13 cellular contexts compared by ENCODE assay signal in the genomic region with DNA sequence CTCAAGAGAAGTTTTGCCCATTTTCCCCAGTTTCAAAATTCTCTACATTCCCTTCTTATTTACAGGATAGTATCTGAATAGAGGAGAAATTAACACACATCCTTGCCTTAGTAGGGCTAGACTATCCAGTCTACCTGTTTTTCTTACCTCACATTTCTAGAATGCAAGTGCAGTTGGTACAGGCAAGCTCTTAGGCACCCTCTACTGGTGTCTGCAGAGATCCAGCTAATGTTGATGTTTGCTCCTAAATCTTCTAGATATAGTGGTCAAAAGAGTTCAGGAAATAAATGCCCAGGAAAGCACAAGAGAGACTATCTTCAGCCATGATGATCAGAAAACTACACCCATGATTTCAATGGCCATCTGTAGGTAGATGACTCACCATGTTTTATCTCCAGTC.
A peak's percentile ranks its signal among the peaks of the same experiment; 100 is the strongest.
DNase-seq lines count a peak whose midpoint lies in the region; ATAC-seq and TF ChIP-seq lines count a peak whose summit lies in the region.
"Had no signal": no experiment of that assay in that cellular context is flagged by ENCODE, and none has a peak within 500 bp of the region (broad histone marks: within the 10 kb centered on the region; RNA-seq: fewer than 3 reads in every experiment).

No MANE protein-coding gene starts in this region.

- TF ChIP-seq CTCF in MCF 10A (IDR thresholded peaks at IDR 0.05; ENCODE audit: unreplicated experiment) (peak; percentile 57), breast epithelium (IDR thresholded peaks at IDR 0.05) (no peak), OCI-LY3 (IDR thresholded peaks at IDR 0.05; ENCODE audit: low read depth, low read length) (peak; percentile 51), epithelial cell of proximal tubule (conservative IDR thresholded peaks at IDR 0.05; ENCODE audit: low read depth, low read length) (peak; percentile 71), upper lobe of right lung (IDR thresholded peaks at IDR 0.05) (peak; percentile 19), nephron progenitor cell (IDR thresholded peaks at IDR 0.05) (no peak), transverse colon (IDR thresholded peaks at IDR 0.05) (no peak)

- no peaks in the 10 kb centered on the region for H3K9me3 ChIP-seq in breast epithelium
- no peaks in the 10 kb centered on the region for H3K9me3 ChIP-seq in OCI-LY3 (ENCODE audit: insufficient read depth, low read length)
- H3K9me3 ChIP-seq in upper lobe of right lung = no peaks in the 10 kb centered on the region
- H3K9me3 ChIP-seq in transverse colon = no peaks in the 10 kb centered on the region

- H3K27me3 Mint-ChIP-seq in MCF 10A (ENCODE audit: insufficient read depth, unreplicated experiment) = no peaks in the 10 kb centered on the region
- no peaks in the 10 kb centered on the region for H3K27me3 Mint-ChIP-seq in nephron progenitor cell (ENCODE audit: low read depth, poor library complexity)

- no peak for TF ChIP-seq EP300 in transverse colon (IDR thresholded peaks at IDR 0.05; ENCODE audit: low read depth)

- H3K27ac Mint-ChIP-seq in MCF 10A (ENCODE audit: low read depth, unreplicated experiment) = no peak overlapping the region
- no peak overlapping the region for H3K27ac Mint-ChIP-seq in nephron progenitor cell
- H3K27ac Mint-ChIP-seq: activated T-cell treated with anti-CD3 and anti-CD28 coated beads, Interleukin-2, amount 50 U/mL, for 72 hours; mesothelial cell of epicardium had no signal

- BruUV-seq in MCF 10A (replicated peaks; lab: Mats Ljungman, UMichigan) = no TSS peak

- H3K27ac ChIP-seq in breast epithelium = no peak overlapping the region
- no peak overlapping the region for H3K27ac ChIP-seq in OCI-LY3 (ENCODE audit: low read length)
- H3K27ac ChIP-seq in upper lobe of right lung = no peak overlapping the region
- no peak overlapping the region for H3K27ac ChIP-seq in transverse colon

- TF ChIP-seq POLR2A in breast epithelium (IDR thresholded peaks at IDR 0.05) (no peak), transverse colon (IDR thresholded peaks at IDR 0.05) (no peak)

- CTCF ChIA-PET in MCF 10A (lab: Yijun Ruan, JAX) = interaction anchor here (0.5 to 3.6 kb wide), 7 partner anchors 11 to 698 kb away, joined by 3 to 10 read pairs (median 4); no protein-coding TSS in a partner anchor

- no peak for ATAC-seq in upper lobe of right lung
- ATAC-seq: activated T-cell treated with anti-CD3 and anti-CD28 coated beads, Interleukin-2, amount 50 U/mL, for 72 hours had no signal

- H3K79me2 ChIP-seq in OCI-LY3 (ENCODE audit: low read length) = no peaks in the 10 kb centered on the region

- H3K4me1 Mint-ChIP-seq in MCF 10A (ENCODE audit: insufficient read depth, unreplicated experiment) = no peaks in the 10 kb centered on the region
- no peaks in the 10 kb centered on the region for H3K4me1 Mint-ChIP-seq in nephron progenitor cell
- H3K4me1 Mint-ChIP-seq: mesothelial cell of epicardium had no signal

- H3K4me2 ChIP-seq in OCI-LY3 (ENCODE audit: low read length) = no peak overlapping the region

- H4K20me1 ChIP-seq in OCI-LY3 (ENCODE audit: insufficient read depth, low read length) = no peaks in the 10 kb centered on the region

- no peak overlapping the region for H3K4me3 ChIP-seq in breast epithelium
- H3K4me3 ChIP-seq in OCI-LY3 (ENCODE audit: low read length) = no peak overlapping the region
- H3K4me3 ChIP-seq in epithelial cell of proximal tubule (ENCODE audit: low read depth, low read length) = no peak overlapping the region
- no peak overlapping the region for H3K4me3 ChIP-seq in upper lobe of right lung
- H3K4me3 ChIP-seq in transverse colon = no peak overlapping the region

- no peak overlapping the region for H3K4me3 Mint-ChIP-seq in MCF 10A (ENCODE audit: unreplicated experiment)
- H3K4me3 Mint-ChIP-seq in nephron progenitor cell = no peak overlapping the region
- H3K4me3 Mint-ChIP-seq: activated T-cell treated with anti-CD3 and anti-CD28 coated beads, Interleukin-2, amount 50 U/mL, for 72 hours; mesothelial cell of epicardium had no signal

- H3K9ac ChIP-seq in OCI-LY3 (ENCODE audit: low read length) = no peak overlapping the region

- H3K36me3 Mint-ChIP-seq in MCF 10A (ENCODE audit: insufficient read depth, unreplicated experiment) (no peaks in the 10 kb centered on the region), nephron progenitor cell (ENCODE audit: low read depth) (no peaks in the 10 kb centered on the region)
- H3K36me3 Mint-ChIP-seq: mesothelial cell of epicardium had no signal

- POLR2A ChIA-PET in MCF 10A (lab: Yijun Ruan, JAX) = interaction anchor here (0.7 to 1.0 kb wide), 3 partner anchors 8 to 858 kb away, joined by 3 to 6 read pairs (median 4); no protein-coding TSS in a partner anchor

- H3K36me3 ChIP-seq in breast epithelium = no peaks in the 10 kb centered on the region
- no peaks in the 10 kb centered on the region for H3K36me3 ChIP-seq in OCI-LY3 (replicated peaks; ENCODE audit: low read depth, low read length)
- no peaks in the 10 kb centered on the region for H3K36me3 ChIP-seq in upper lobe of right lung
- no peaks in the 10 kb centered on the region for H3K36me3 ChIP-seq in transverse colon

- in situ Hi-C loops in transverse colon (cut with MboI; ENCODE audit: low pct_ligation_motif_present in 1 of 4, low pct_unique_long_range_greater_than_20kb in 1 of 4, low sequenced_read_pairs in 3 of 4) = no loop called here

- DNase-seq in MCF 10A (ENCODE audit: unreplicated experiment) (peak; percentile 49), breast epithelium (ENCODE audit: low spot score in 2 of 2) (no peak), epithelial cell of proximal tubule (ENCODE audit: low read depth) (peak; percentile 7), upper lobe of right lung (no peak), nephron progenitor cell (no peak), NCI-H524 (lab: John Stamatoyannopoulos, UW) (no peak), transverse colon (no peak)
- DNase-seq: activated T-cell treated with anti-CD3 and anti-CD28 coated beads, Interleukin-2, amount 50 U/mL, for 72 hours; AML-193; NCI-H1092; T-helper 1 cell had no signal

- H3K9me3 Mint-ChIP-seq in MCF 10A (ENCODE audit: unreplicated experiment) = peaks cover 8% of the 10 kb centered on the region
- peaks cover 11% of the 10 kb centered on the region for H3K9me3 Mint-ChIP-seq in nephron progenitor cell

- H2AFZ ChIP-seq in OCI-LY3 (ENCODE audit: low read depth, low read length) = no peak overlapping the region

- no peaks in the 10 kb centered on the region for H3K4me1 ChIP-seq in breast epithelium
- H3K4me1 ChIP-seq in OCI-LY3 (ENCODE audit: low read length) = no peaks in the 10 kb centered on the region
- H3K4me1 ChIP-seq in upper lobe of right lung = no peaks in the 10 kb centered on the region
- H3K4me1 ChIP-seq in transverse colon = no peaks in the 10 kb centered on the region

- no peaks in the 10 kb centered on the region for H3K27me3 ChIP-seq in breast epithelium
- no peaks in the 10 kb centered on the region for H3K27me3 ChIP-seq in OCI-LY3 (ENCODE audit: low read depth, low read length)
- H3K27me3 ChIP-seq in upper lobe of right lung = no peaks in the 10 kb centered on the region
- no peaks in the 10 kb centered on the region for H3K27me3 ChIP-seq in transverse colon

- intact Hi-C loops in MCF 10A (cut with micrococcal nuclease) (loop anchor here (1.0 to 5.0 kb wide), 6 partner anchors 211 to 859 kb away; no protein-coding TSS in a partner anchor), breast epithelium (cut with DNase I; ENCODE audit: low total_unique reads) (no loop called here), upper lobe of right lung (cut with DNase I) (no loop called here), transverse colon (cut with DNase I; ENCODE audit: low total_unique reads) (no loop called here)

Comparison
In these comparisons a context has a peak if more than half of its experiments do, and no peak if none do; other contexts are left out.
1. DNase-seq: peak in MCF 10A (single experiment) and epithelial cell of proximal tubule (single experiment); none in breast epithelium (0 of 2), upper lobe of right lung (single experiment), nephron progenitor cell (single experiment), NCI-H524 (0 of 2) and transverse colon (single experiment).
2. CTCF ChIP-seq: peak in MCF 10A (single experiment), OCI-LY3 (single experiment), epithelial cell of proximal tubule (single experiment) and upper lobe of right lung (single experiment); none in breast epithelium (0 of 3), nephron progenitor cell (single experiment) and transverse colon (0 of 5).